Comparison of ENCODE assay signal across 8 cellular contexts in the genomic region with DNA sequence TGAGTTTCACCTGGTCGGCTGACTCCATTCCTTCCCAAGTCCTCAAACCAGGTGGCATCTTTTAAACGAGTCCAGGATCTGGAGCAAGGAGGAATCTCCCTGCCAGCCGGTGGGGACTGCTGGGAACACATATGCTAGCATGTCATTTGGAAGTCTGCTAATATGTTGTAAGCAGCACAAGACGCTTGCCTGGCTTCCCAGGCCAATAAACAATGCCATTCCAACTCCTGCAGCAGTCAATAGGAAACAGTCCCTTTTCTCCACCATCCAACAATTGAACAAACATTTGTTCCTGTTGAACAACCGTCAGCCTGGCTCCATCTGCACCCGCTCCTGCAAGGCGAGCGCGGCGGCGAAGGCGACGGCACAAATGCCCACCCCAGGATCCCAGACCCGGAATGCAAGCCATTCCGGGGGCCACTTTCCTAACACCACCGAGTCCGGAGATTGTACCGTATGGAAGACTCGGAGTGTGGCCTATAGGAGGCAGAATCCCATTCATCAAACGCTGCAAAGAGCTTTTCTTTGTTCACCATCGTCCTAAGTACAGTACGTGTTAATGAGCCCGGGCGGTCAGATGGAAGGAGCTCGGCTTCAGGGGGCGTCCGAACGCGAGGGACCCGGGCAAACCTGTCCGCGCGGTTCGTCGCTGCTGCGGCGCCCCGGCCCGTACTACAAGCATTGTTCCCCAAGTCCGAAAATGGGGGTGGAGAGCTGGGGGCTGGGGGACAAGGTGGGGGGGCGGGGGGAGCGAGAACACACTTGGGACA. TPM values are rescaled to one million over a fixed set of nuclear protein-coding genes. Genes with fewer than 3 reads are reported as not detected.
DNase-seq lines count a peak whose midpoint lies in the region; ATAC-seq, FAIRE-seq and TF ChIP-seq lines count a peak whose summit lies in the region.

No MANE protein-coding gene starts in this region.

- H3K27ac Mint-ChIP-seq in T-cell (peak overlapping the region; percentile 94 to 96), nephron (peak overlapping the region; percentile 90 to 99 (median 97))

- H3K27me3 ChIP-seq in HUES6 (ENCODE audit: control insufficient read depth, insufficient read depth, low read length) = peaks cover 9% of the 10 kb centered on the region; the same call in 1 of the 2 replicates

- H3K27ac ChIP-seq in HUES6 (ENCODE audit: low read depth, low read length) = no peak overlapping the region

- no peaks in the 10 kb centered on the region for H3K27me3 Mint-ChIP-seq in T-cell
- peaks cover 3% of the 10 kb centered on the region for H3K27me3 Mint-ChIP-seq in nephron (ENCODE audit: low read depth)

- DNase-seq in DMS114 treated with DMSO at 0.1 percent for 48 hours (lab: John Stamatoyannopoulos, UW; ENCODE audit: unreplicated experiment) (peak; percentile 36), T-cell (no peak), erythroblast (lab: John Stamatoyannopoulos, UW) (peak; percentile 67 to 73), HTR-8/SVneo (ENCODE audit: insufficient read length, low spot score) (no peak), HuH-7 (ENCODE audit: low spot score) (no peak)

- peak overlapping the region; percentile 70 for H3K9ac ChIP-seq in HUES6 (ENCODE audit: low read length)

- TF ChIP-seq POLR2A in erythroblast (IDR thresholded peaks at IDR 0.05; ENCODE audit: low read length) = peak; percentile 30

- H3K36me3 ChIP-seq in HUES6 (ENCODE audit: control insufficient read depth, insufficient read depth, low read length) = no peaks in the 10 kb centered on the region

- CTCF ChIA-PET in T-cell (lab: Charles Lee) = interaction anchor here (0.6 to 4.9 kb wide), 21 partner anchors 12 to 281 kb away, joined by 3 to 132 read pairs (median 11); partner anchors contain the start of gene LHPP (in 1 of the 2)

- H3K9me3 Mint-ChIP-seq in T-cell (no peaks in the 10 kb centered on the region), nephron (no peaks in the 10 kb centered on the region)

- H3K36me3 Mint-ChIP-seq in T-cell = no peaks in the 10 kb centered on the region
- H3K36me3 Mint-ChIP-seq in nephron (ENCODE audit: low read depth) = no peaks in the 10 kb centered on the region

- POLR2A ChIA-PET in T-cell (lab: Charles Lee) = interaction anchor here (0.6 to 3.1 kb wide), 7 partner anchors 9 to 244 kb away, joined by 3 to 18 read pairs (median 5); no protein-coding TSS in a partner anchor

- no peaks in the 10 kb centered on the region for H3K9me3 ChIP-seq in HUES6 (ENCODE audit: control insufficient read depth, insufficient read depth, low read depth, low read length)

- H3K4me1 Mint-ChIP-seq in T-cell (peaks cover 62 to 63% (median 62%) of the 10 kb centered on the region in 3 donors), nephron (peaks cover 62% of the 10 kb centered on the region)

- H3K4me3 ChIP-seq in HUES6 (ENCODE audit: low read depth, low read length) = peak overlapping the region; percentile 65

- H3K4me3 Mint-ChIP-seq in T-cell (peak overlapping the region; percentile 89 to 99 (median 95)), nephron (peak overlapping the region; percentile 94 to 98 (median 96))

- peak in 2 of 3 experiments; percentile 18 to 27 for TF ChIP-seq CTCF in nephron (IDR thresholded peaks at IDR 0.05; ENCODE audit: unreplicated experiment in 3 of 3)

- no peak for FAIRE-seq in HTR-8/SVneo (lab: Jason Lieb, UNC)

- peaks cover 60% of the 10 kb centered on the region for H3K4me1 ChIP-seq in HUES6 (ENCODE audit: control insufficient read depth, insufficient read depth, low read length)

- no peak for ATAC-seq in T-cell (replicated peaks in 1 of 4)
- no peak for ATAC-seq in HG02884 (IDR thresholded peaks at IDR 0.05; ENCODE audit: unreplicated experiment)

RNA-seq across cellular contexts. Expression of gene FAM53B, which starts 1.6 kb away (rescaled TPM):
- 10 to 100 TPM; 39.3 to 86.5 (median 52.3) TPM for total RNA-seq in T-cell

RNA-seq across cellular contexts. Expression of gene EEF1AKMT2, which starts 49.1 kb away (rescaled TPM):
- total RNA-seq in T-cell = 10 to 100 TPM; 15.8 to 21.0 (median 18.8) TPM

RNA-seq across cellular contexts. Expression of gene ABRAXAS2, which starts 59.0 kb away (rescaled TPM):
- total RNA-seq in T-cell = 10 to 100 TPM in 3 of 5 donors, 1 to 10 TPM in 2; 8.7 to 15.7 (median 12.5) TPM

Comparison
In these comparisons a context has a peak if more than half of its experiments do, and no peak if none do; other contexts are left out.
1. DNase-seq: peak in DMS114 treated with DMSO at 0.1 percent for 48 hours (single experiment) and erythroblast (2 of 2); none in T-cell (0 of 34), HTR-8/SVneo (single experiment) and HuH-7 (single experiment).